8 cellular contexts compared by ENCODE assay signal in genomic region chr2:38115216-38116012, GRCh38. TPM values are rescaled to one million over a fixed set of nuclear protein-coding genes. Genes with fewer than 3 reads are reported as not detected.
DNase-seq lines count a peak whose midpoint lies in the region; ATAC-seq, FAIRE-seq and TF ChIP-seq lines count a peak whose summit lies in the region.

No MANE protein-coding gene starts in this region.

- no peak for TF ChIP-seq EP300 in sigmoid colon (IDR thresholded peaks at IDR 0.05)

- FAIRE-seq in GM19239 (lab: Jason Lieb, UNC) = peak; percentile 77

- peaks cover 0 to 9% (median 0%) of the 10 kb centered on the region in 11 donors for H3K9me3 ChIP-seq in heart right ventricle
- H3K9me3 ChIP-seq in sigmoid colon = no peaks in the 10 kb centered on the region

- H3K27me3 Mint-ChIP-seq in activated naive CD8-positive, alpha-beta T cell treated with anti-CD3 and anti-CD28 coated beads for 36 hours = peaks cover 53% of the 10 kb centered on the region

- intact Hi-C loops in heart right ventricle (cut with DNase I) = loop anchor here in 9 of 10 donors (2.0 to 10.0 kb wide), 7 partner anchors 38 to 159 kb away; partner anchors contain the start of gene CYP1B1 (in 4 of the 9)
- intact Hi-C loops in sigmoid colon (cut with DNase I) = no loop called here

- H3K4me3 Mint-ChIP-seq in activated naive CD8-positive, alpha-beta T cell treated with anti-CD3 and anti-CD28 coated beads for 36 hours = no peak overlapping the region

- DNase-seq in AG09309 (ENCODE audit: low read depth) = no peak
- peak; percentile 62 for DNase-seq in GM19239 (ENCODE audit: insufficient read length, low spot score)
- DNase-seq in MV-4-11 (lab: John Stamatoyannopoulos, UW) = peak; percentile 79
- peak; percentile 63 for DNase-seq in SKM-1 (lab: John Stamatoyannopoulos, UW; ENCODE audit: unreplicated experiment)
- peak; percentile 63 for DNase-seq in activated naive CD8-positive, alpha-beta T cell treated with anti-CD3 and anti-CD28 coated beads for 36 hours
- DNase-seq in heart right ventricle = peak; percentile 73 to 89
- DNase-seq in sigmoid colon = peak; percentile 83

- peaks cover 10% of the 10 kb centered on the region for H3K4me1 Mint-ChIP-seq in activated naive CD8-positive, alpha-beta T cell treated with anti-CD3 and anti-CD28 coated beads for 36 hours

- H3K36me3 ChIP-seq in heart right ventricle (no peaks in the 10 kb centered on the region), sigmoid colon (no peaks in the 10 kb centered on the region)

- peaks cover 7% of the 10 kb centered on the region for H3K9me3 Mint-ChIP-seq in activated naive CD8-positive, alpha-beta T cell treated with anti-CD3 and anti-CD28 coated beads for 36 hours

- ATAC-seq in heart right ventricle (peak in 7 of 8 donors; percentile 57 to 85 (median 76)), HG02973 (IDR thresholded peaks at IDR 0.05; ENCODE audit: unreplicated experiment) (no peak)

- H3K27ac Mint-ChIP-seq in activated naive CD8-positive, alpha-beta T cell treated with anti-CD3 and anti-CD28 coated beads for 36 hours = no peak overlapping the region

- H3K27ac ChIP-seq in heart right ventricle = peak overlapping the region in 8 of 10 donors; percentile 15 to 73 (median 63)
- H3K27ac ChIP-seq in sigmoid colon = no peak overlapping the region

- TF ChIP-seq POLR2A in sigmoid colon (IDR thresholded peaks at IDR 0.05) = no peak

- H3K4me3 ChIP-seq in AG09309 (ENCODE audit: control insufficient read depth, low read depth, low read length) = no peak overlapping the region
- no peak overlapping the region for H3K4me3 ChIP-seq in heart right ventricle
- H3K4me3 ChIP-seq in sigmoid colon = no peak overlapping the region

- WGBS in heart right ventricle, 2 donors = 30 to 31% methylated on average over 8 of the region's 8 CpGs
- WGBS in sigmoid colon, 2 donors = 30 to 33% methylated on average over 8 of the region's 8 CpGs

- peaks cover 2 to 64% (median 37%) of the 10 kb centered on the region in 9 donors for H3K4me1 ChIP-seq in heart right ventricle
- no peaks in the 10 kb centered on the region for H3K4me1 ChIP-seq in sigmoid colon

- peaks cover 8% of the 10 kb centered on the region for H3K36me3 Mint-ChIP-seq in activated naive CD8-positive, alpha-beta T cell treated with anti-CD3 and anti-CD28 coated beads for 36 hours

- H3K27me3 ChIP-seq in heart right ventricle (no peaks in the 10 kb centered on the region), sigmoid colon (no peaks in the 10 kb centered on the region)

- TF ChIP-seq CTCF in AG09309 (IDR thresholded peaks at IDR 0.05; ENCODE audit: control insufficient read depth, insufficient read depth, low read depth, low read length, missing control alignments) (peak; percentile 97), heart right ventricle (IDR thresholded peaks at IDR 0.05) (peak; percentile 87 to 98 (median 94)), sigmoid colon (IDR thresholded peaks at IDR 0.05) (peak; percentile 45 to 81 (median 72))

RNA-seq across cellular contexts. Expression of gene CYP1B1, which starts 39.5 kb away (rescaled TPM):
- total RNA-seq in activated naive CD8-positive, alpha-beta T cell treated with anti-CD3 and anti-CD28 coated beads for 36 hours = 10 to 100 TPM; 21.7 to 23.5 TPM
- total RNA-seq in heart right ventricle (10 to 100 TPM in 9 of 10 donors, 1 to 10 TPM in 1; 8.5 to 89.3 (median 18.6) TPM), sigmoid colon (10 to 100 TPM; 12.2 to 24.6 (median 12.7) TPM)
- polyA plus RNA-seq in heart right ventricle (1 to 10 TPM; 7.2 to 7.9 TPM), sigmoid colon (1 to 10 TPM; 1.4 to 8.4 (median 1.7) TPM)

Comparison
In these comparisons a context has a peak if more than half of its experiments do, and no peak if none do; other contexts are left out.
1. H3K27ac ChIP-seq: peak in heart right ventricle (8 of 10); none in sigmoid colon (0 of 4).
2. Peak in every context shown above with its lines, with median percentiles within 50 percentile points of each other: CTCF ChIP-seq.